Comparison of ENCODE assay signal across 15 cellular contexts in genomic region chr16:78695371-78695770, GRCh38.
"Had no signal": no experiment of that assay in that cellular context is flagged by ENCODE, and none has a peak within 500 bp of the region (broad histone marks: within the 10 kb centered on the region; RNA-seq: fewer than 3 reads in every experiment).

No MANE protein-coding gene starts in this region.

- H3K9me3 Mint-ChIP-seq: activated T-helper 2 cell treated with anti-CD3 and anti-CD28 coated beads, Interferon-gamma antibody, Interleukin-2, Interleukin-4, amounts not matched to agents 10 μg/mL and 5 μg/mL and 100 μg/mL, durations not matched to agents 14 hours and 24 hours and 36 hours; central memory CD8-positive, alpha-beta T cell; natural killer cell; stimulated activated naive CD8-positive, alpha-beta T cell treated with anti-CD3 and anti-CD28 coated beads, Interleukin-15, Interleukin-2, amounts not matched to agents 100 ng/mL and 50 ng/mL, for 24 hours had no signal

- H3K27ac Mint-ChIP-seq: activated T-helper 2 cell treated with anti-CD3 and anti-CD28 coated beads, Interferon-gamma antibody, Interleukin-2, Interleukin-4, amounts not matched to agents 10 μg/mL and 5 μg/mL and 100 μg/mL, durations not matched to agents 14 hours and 24 hours and 36 hours; natural killer cell; stimulated activated naive CD8-positive, alpha-beta T cell treated with anti-CD3 and anti-CD28 coated beads, Interleukin-15, Interleukin-2, amounts not matched to agents 100 ng/mL and 50 ng/mL, for 24 hours had no signal

- H3K36me3 Mint-ChIP-seq: natural killer cell had no signal

- H3K4me1 Mint-ChIP-seq: central memory CD8-positive, alpha-beta T cell; natural killer cell had no signal

- H3K4me3 Mint-ChIP-seq: central memory CD8-positive, alpha-beta T cell; natural killer cell; stimulated activated naive CD8-positive, alpha-beta T cell treated with anti-CD3 and anti-CD28 coated beads, Interleukin-15, Interleukin-2, amounts not matched to agents 100 ng/mL and 50 ng/mL, for 24 hours had no signal

- DNase-seq: activated CD4-positive, alpha-beta T cell treated with anti-CD3 and anti-CD28 coated beads, Interleukin-2, amount 50 U/mL, for 48 hours; activated naive CD4-positive, alpha-beta T cell treated with Interleukin-2 at 50 U/mL for 16 hours; anterior cingulate cortex; cortex of kidney; effector CD4-positive, alpha-beta T cell; gastrocnemius medialis; natural killer cell; posterior cingulate gyrus; retina; stimulated activated CD4-positive, alpha-beta T cell treated with anti-CD3 and anti-CD28 coated beads, Interleukin-1b, Interleukin-23, amount 100 ng/mL, for 48 hours; transverse colon had no signal

- ATAC-seq: esophagus mucosa, gastrocnemius medialis, natural killer cell had no signal

- H3K27me3 Mint-ChIP-seq: central memory CD8-positive, alpha-beta T cell; stimulated activated naive CD8-positive, alpha-beta T cell treated with anti-CD3 and anti-CD28 coated beads, Interleukin-15, Interleukin-2, amounts not matched to agents 100 ng/mL and 50 ng/mL, for 24 hours had no signal
